In genomic region chr1:2331580-2331979, GRCh38 we compare ENCODE assay signal across 8 cellular contexts. TPM values are rescaled to one million over a fixed set of nuclear protein-coding genes. Genes with fewer than 3 reads are reported as not detected.
DNase-seq lines count a peak whose midpoint lies in the region; TF ChIP-seq lines count a peak whose summit lies in the region.
"Not testable (repeated sequence)": the region's sequence is repeated elsewhere in the genome, so short reads cannot be mapped to it uniquely, and the experiment has no call there.

No MANE protein-coding gene starts in this region.

- 92 to 96% methylated on average over 8 to 33 of the region's 33 CpGs for WGBS in GM23248 (ENCODE audit: low coverage in 1 of 2, low lambda C conversion rate in 2 of 2, missing lambda C conversion rate in 2 of 2), 2 experiments
- 92% methylated on average over 33 of the region's 33 CpGs for WGBS in esophagus muscularis mucosa
- WGBS in neuronal stem cell (ENCODE audit: extremely low coverage in 2 of 2, insufficient read length in 2 of 2, insufficient replicate concordance in 1 of 2), 2 donors, result no CpG with 5 or more reads among the region's 33 CpGs

- H2AK5ac ChIP-seq in neuronal stem cell (ENCODE audit: low read depth, low read length), result peak overlapping the region; percentile 72

- not testable (repeated sequence) for H3K27ac ChIP-seq in GM23248; neuronal stem cell (replicated peaks; ENCODE audit: low read length)
- H3K27ac ChIP-seq in SJSA1 (peak overlapping the region; percentile 90), esophagus muscularis mucosa (replicated peaks in 1 of 4) (peak overlapping the region; percentile 77 to 85 (median 80)), tibial artery (peak overlapping the region; percentile 57 to 67), vagina (peak overlapping the region; percentile 74)

- H3K18ac ChIP-seq in neuronal stem cell (ENCODE audit: low read length), result peak overlapping the region; percentile 38

- intact Hi-C loops in esophagus muscularis mucosa (cut with DNase I); tibial artery (cut with DNase I; ENCODE audit: low total_unique reads); vagina (cut with DNase I): not testable (repeated sequence)

- H3K36me3 Mint-ChIP-seq in mesothelial cell of epicardium, result not testable (repeated sequence)

- H3K14ac ChIP-seq in neuronal stem cell (ENCODE audit: low read length), result not testable (repeated sequence)

- H4K20me1 ChIP-seq in GM23248 (ENCODE audit: insufficient read depth), result not testable (repeated sequence)

- H4K91ac ChIP-seq in neuronal stem cell (ENCODE audit: low read depth, low read length, poor library complexity), result not testable (repeated sequence)

- TF ChIP-seq EP300 in esophagus muscularis mucosa (IDR thresholded peaks at IDR 0.05), result not testable (repeated sequence)

- not testable (repeated sequence) for H3K79me2 ChIP-seq in GM23248 (ENCODE audit: insufficient read depth)

- H3K4me3 Mint-ChIP-seq in mesothelial cell of epicardium, result not testable (repeated sequence)

- H3K9me3 Mint-ChIP-seq in mesothelial cell of epicardium, result not testable (repeated sequence)

- TF ChIP-seq POLR2A in esophagus muscularis mucosa (IDR thresholded peaks at IDR 0.05; ENCODE audit: low read depth); vagina (IDR thresholded peaks at IDR 0.05): not testable (repeated sequence)

- H2BK120ac ChIP-seq in neuronal stem cell (ENCODE audit: low read depth, low read length), result not testable (repeated sequence)

- H3K4me1 Mint-ChIP-seq in mesothelial cell of epicardium, result peaks cover 58% of the 10 kb centered on the region

- peak overlapping the region; percentile 8 for H3K23ac ChIP-seq in neuronal stem cell (ENCODE audit: low read depth, low read length, poor library complexity)

- peak overlapping the region; percentile 87 for H2BK5ac ChIP-seq in neuronal stem cell (ENCODE audit: low read length)

- not testable (repeated sequence) for H3K4me3 ChIP-seq in GM23248; SJSA1; esophagus muscularis mucosa; neuronal stem cell (ENCODE audit: low read length in 2 of 2); skeletal muscle satellite cell (ENCODE audit: low read length); tibial artery; vagina

- TF ChIP-seq CTCF in esophagus muscularis mucosa (IDR thresholded peaks at IDR 0.05); mesothelial cell of epicardium (IDR thresholded peaks at IDR 0.05; ENCODE audit: unreplicated experiment); tibial artery (IDR thresholded peaks at IDR 0.05); vagina (IDR thresholded peaks at IDR 0.05): not testable (repeated sequence)

- H3K9me2 ChIP-seq in GM23248 (ENCODE audit: insufficient read depth), result not testable (repeated sequence)

- not testable (repeated sequence) for H3K4me1 ChIP-seq in GM23248 (ENCODE audit: insufficient read depth)
- H3K4me1 ChIP-seq in SJSA1 (replicated peaks) (peaks cover 19% of the 10 kb centered on the region), esophagus muscularis mucosa (peaks cover 15 to 30% (median 25%) of the 10 kb centered on the region in 4 donors), neuronal stem cell (ENCODE audit: control insufficient read depth in 2 of 2, insufficient read depth in 1 of 2, low read depth in 1 of 2, low read length in 2 of 2) (peaks cover 12 to 28% of the 10 kb centered on the region in 2 donors), skeletal muscle satellite cell (ENCODE audit: control insufficient read depth, insufficient read depth, low read length) (peaks cover 23% of the 10 kb centered on the region), tibial artery (peaks cover 0 to 23% (median 21%) of the 10 kb centered on the region in 4 donors), vagina (peaks cover 38% of the 10 kb centered on the region)

- H2AFZ ChIP-seq in GM23248; neuronal stem cell (ENCODE audit: low read length): not testable (repeated sequence)

- not testable (repeated sequence) for H3K4me2 ChIP-seq in GM23248 (ENCODE audit: unreplicated experiment); neuronal stem cell (ENCODE audit: insufficient read depth, low read length, poor library complexity, severe bottlenecking); skeletal muscle satellite cell (ENCODE audit: low read length)

- in situ Hi-C loops in GM23248 (cut with MboI), result not testable (repeated sequence)

- H3K36me3 ChIP-seq in GM23248 (ENCODE audit: low read depth); SJSA1; esophagus muscularis mucosa; neuronal stem cell (replicated peaks in 1 of 2; ENCODE audit: control insufficient read depth in 2 of 2, insufficient read depth in 2 of 2, low read length in 2 of 2); skeletal muscle satellite cell (ENCODE audit: insufficient read depth, low read length); tibial artery; vagina: not testable (repeated sequence)

- H3K27me3 ChIP-seq in GM23248 (replicated peaks; ENCODE audit: insufficient read depth); SJSA1 (replicated peaks); esophagus muscularis mucosa; neuronal stem cell (ENCODE audit: control insufficient read depth in 3 of 3, insufficient read depth in 3 of 3, low read depth in 1 of 3, low read length in 3 of 3); tibial artery; vagina: not testable (repeated sequence)
- peaks cover 13% of the 10 kb centered on the region for H3K27me3 ChIP-seq in skeletal muscle satellite cell (ENCODE audit: control insufficient read depth, insufficient read depth, low read length)

- not testable (repeated sequence) for H3K27me3 Mint-ChIP-seq in mesothelial cell of epicardium (ENCODE audit: low read depth)

- peak overlapping the region; percentile 46 for H2BK12ac ChIP-seq in neuronal stem cell (ENCODE audit: low read length)

- H4K8ac ChIP-seq in neuronal stem cell (ENCODE audit: low read depth, low read length), result not testable (repeated sequence)

- not testable (repeated sequence) for DNase-seq in GM23248; SJSA1 (ENCODE audit: low read depth in 1 of 2, low spot score in 2 of 2); esophagus muscularis mucosa (ENCODE audit: extremely low spot score); mesothelial cell of epicardium (ENCODE audit: low spot score in 2 of 2, unreplicated experiment in 2 of 2); neuronal stem cell (ENCODE audit: low spot score); tibial artery; vagina (ENCODE audit: extremely low spot score in 2 of 2)

- H3K9ac ChIP-seq in GM23248 (peak overlapping the region; percentile 78; the same call in 1 of the 2 replicates), skeletal muscle satellite cell (ENCODE audit: low read depth, low read length) (peak overlapping the region; percentile 71)
- H3K9ac ChIP-seq in neuronal stem cell (ENCODE audit: low read depth, low read length, poor library complexity), result not testable (repeated sequence)

- H3K79me1 ChIP-seq in neuronal stem cell (ENCODE audit: low read depth, low read length), result not testable (repeated sequence)

- H3K4ac ChIP-seq in neuronal stem cell (ENCODE audit: low read length), result peak overlapping the region; percentile 66

- H2BK15ac ChIP-seq in neuronal stem cell (ENCODE audit: low read length), result peak overlapping the region; percentile 92

- H3K9me3 ChIP-seq in GM23248 (ENCODE audit: low read depth); SJSA1 (replicated peaks); esophagus muscularis mucosa; neuronal stem cell (replicated peaks in 1 of 2; ENCODE audit: control insufficient read depth in 2 of 2, insufficient read depth in 1 of 2, low read depth in 1 of 2, low read length in 2 of 2); skeletal muscle satellite cell (replicated peaks; ENCODE audit: low read length); tibial artery; vagina: not testable (repeated sequence)

- peak overlapping the region; percentile 91 for H3K27ac Mint-ChIP-seq in mesothelial cell of epicardium

- H3F3A ChIP-seq in GM23248 (ENCODE audit: insufficient read depth), result not testable (repeated sequence)

RNA-seq across cellular contexts. Expression of gene MORN1, which starts 59.8 kb away (rescaled TPM):
- total RNA-seq in GM23248 (2014; rRNA removed; shearing (Covaris generic)), result 6.3 and 8.8 TPM in 2 replicates
- polyA plus RNA-seq in GM23248 (2016; fragmentation: Nextera tagmentation; extraction: Ambion mirVana), result 5.5 and 7.2 TPM in 2 replicates
- 2.3 and 5.0 TPM in 2 replicates for total RNA-seq in SJSA1 (2014; rRNA removed; shearing (Covaris generic))
- 1 to 10 TPM; 7.0 to 9.8 (median 8.0) TPM for total RNA-seq in esophagus muscularis mucosa
- 21.6 to 25.0 TPM (median 24.3 TPM) in 3 replicates for total RNA-seq in mesothelial cell of epicardium
- 7.1 TPM for polyA plus RNA-seq in neuronal stem cell (2013, experiment 1 of 2)
- 7.9 TPM for polyA plus RNA-seq in neuronal stem cell (2013, experiment 2 of 2)
- total RNA-seq in skeletal muscle satellite cell (2012; rRNA removed), result 7.4 and 9.0 TPM in 2 replicates
- total RNA-seq in vagina, result 11.8 TPM
